6 cellular contexts compared by ENCODE assay signal in the genomic region with DNA sequence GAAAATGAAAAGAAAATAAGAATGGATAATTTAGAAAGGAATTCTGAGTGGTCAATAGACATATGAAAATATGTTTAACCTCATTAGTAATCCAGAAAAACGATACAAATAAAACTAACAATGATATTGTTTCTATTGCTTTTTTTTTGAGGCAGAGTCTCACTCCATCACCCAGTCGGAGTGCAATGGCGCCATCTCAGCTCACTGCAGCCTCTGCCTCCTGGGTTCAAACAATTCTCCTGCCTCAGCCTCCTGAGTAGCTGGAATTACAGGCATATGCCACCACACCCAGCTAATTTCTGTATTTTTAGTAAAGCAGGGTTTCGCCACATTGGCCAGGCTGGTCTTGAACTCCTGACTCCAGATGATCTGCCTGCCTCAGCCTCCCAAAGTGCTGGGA. TPM values are rescaled to one million over a fixed set of nuclear protein-coding genes. Genes with fewer than 3 reads are reported as not detected.
"Had no signal": no experiment of that assay in that cellular context is flagged by ENCODE, and none has a peak within 500 bp of the region (broad histone marks: within the 10 kb centered on the region; RNA-seq: fewer than 3 reads in every experiment).

No MANE protein-coding gene starts in this region.

RNA-seq across cellular contexts. Expression of gene MEIOC, which starts 21.9 kb away (rescaled TPM):
- total RNA-seq: activated CD8-positive, alpha-beta memory T cell treated with anti-CD3 and anti-CD28 coated beads, Interleukin-2, amount 10 ng/mL, durations not matched to agents 7 days and 5 days; adrenal gland; aorta; body of pancreas; gastrocnemius medialis; heart left ventricle had no signal
- polyA plus RNA-seq: aorta had no signal
